ENCODE assay signal across 9 cellular contexts in genomic region chr10:14397069-14397468, GRCh38.
DNase-seq lines count a peak whose midpoint lies in the region; ATAC-seq and TF ChIP-seq lines count a peak whose summit lies in the region.
"Had no signal": no experiment of that assay in that cellular context is flagged by ENCODE, and none has a peak within 500 bp of the region (broad histone marks: within the 10 kb centered on the region; RNA-seq: fewer than 3 reads in every experiment).

No MANE protein-coding gene starts in this region.

- peaks cover 8% of the 10 kb centered on the region; the same call in 2 of the 3 replicates for H3K36me3 Mint-ChIP-seq in GM23338 (ENCODE audit: low read depth)

- peaks cover 12% of the 10 kb centered on the region; the same call in 2 of the 3 replicates for H3K9me3 Mint-ChIP-seq in GM23338

- H2AFZ ChIP-seq in GM23338, result peak overlapping the region; percentile 26; the same call in 1 of the 2 replicates

- H3K27me3 Mint-ChIP-seq in GM23338 (ENCODE audit: insufficient read depth, low read depth, poor library complexity), result peaks cover 1% of the 10 kb centered on the region

- no peak overlapping the region for H3K27ac Mint-ChIP-seq in GM23338

- no peak for TF ChIP-seq POLR2A in adrenal gland (IDR thresholded peaks at IDR 0.05)

- H3K9me2 ChIP-seq in GM23338 (ENCODE audit: insufficient read depth), result peaks cover 35% of the 10 kb centered on the region

- ATAC-seq in GM23338, result no peak
- ATAC-seq in left cardiac atrium, result peak; percentile 97 to 98
- no peak for ATAC-seq in GM18519 (IDR thresholded peaks at IDR 0.05; ENCODE audit: low FRiP score, unreplicated experiment)
- no peak for ATAC-seq in HG03521 (IDR thresholded peaks at IDR 0.05; ENCODE audit: unreplicated experiment)
- no peak for ATAC-seq in HG02981 (IDR thresholded peaks at IDR 0.05; ENCODE audit: unreplicated experiment)

- H3K4me3 ChIP-seq in GM23338, result no peak overlapping the region
- no peak overlapping the region for H3K4me3 ChIP-seq in adrenal gland

- no peak for TF ChIP-seq CTCF in GM23338 (conservative IDR thresholded peaks at IDR 0.05; ENCODE audit: low read depth in 2 of 2)
- no peak for TF ChIP-seq CTCF in adrenal gland (IDR thresholded peaks at IDR 0.05)

- no peaks in the 10 kb centered on the region for H3F3A ChIP-seq in GM23338 (replicated peaks; ENCODE audit: low read depth)

- no peaks in the 10 kb centered on the region for H3K9me3 ChIP-seq in adrenal gland (replicated peaks in 1 of 3)

- H3K27me3 ChIP-seq in GM23338 (ENCODE audit: insufficient read depth), result no peaks in the 10 kb centered on the region
- H3K27me3 ChIP-seq in adrenal gland, result no peaks in the 10 kb centered on the region

- H4K20me1 ChIP-seq in GM23338 (replicated peaks; ENCODE audit: insufficient read depth), result no peaks in the 10 kb centered on the region

- 62 to 82% (median 74%) methylated on average over 7 to 9 of the region's 9 CpGs for WGBS in adrenal gland, 4 donors

- no peak overlapping the region for H3K4me2 ChIP-seq in GM23338

- peak; percentile 29 for DNase-seq in GM23338 (ENCODE audit: low spot score)
- DNase-seq in adrenal gland, result peak in 6 of 7 donors; percentile 15 to 62 (median 18)
- peak; percentile 73 for DNase-seq in left cardiac atrium
- peak; percentile 19 for DNase-seq in pulmonary artery endothelial cell (ENCODE audit: low read depth, low spot score)
- DNase-seq in NCI-H146 (lab: John Stamatoyannopoulos, UW), result no peak

- no peaks in the 10 kb centered on the region for H3K79me2 ChIP-seq in GM23338 (replicated peaks; ENCODE audit: insufficient read depth)

- H3K27ac ChIP-seq in GM23338 (ENCODE audit: low read depth) (no peak overlapping the region), adrenal gland (no peak overlapping the region)
- H3K27ac ChIP-seq: VCaP had no signal

- H3K4me1 Mint-ChIP-seq in GM23338, result peaks cover 16% of the 10 kb centered on the region

- intact Hi-C loops in adrenal gland (cut with DNase I), result no loop called here
- intact Hi-C loops in left cardiac atrium (cut with DNase I), result no loop called here

- no peak overlapping the region for H3K4me3 Mint-ChIP-seq in GM23338

- H3K4me1 ChIP-seq in GM23338 (ENCODE audit: insufficient read depth), result no peaks in the 10 kb centered on the region; the same call in 1 of the 2 replicates
- no peaks in the 10 kb centered on the region for H3K4me1 ChIP-seq in adrenal gland (replicated peaks in 1 of 2)

- H3K36me3 ChIP-seq in GM23338 (ENCODE audit: insufficient read depth), result no peaks in the 10 kb centered on the region; the same call in 1 of the 2 replicates
- H3K36me3 ChIP-seq in adrenal gland (replicated peaks in 1 of 2), result no peaks in the 10 kb centered on the region

TF ChIP-seq in GM23338, 12 proteins besides CTCF, POLR2A, EP300 and RAD21:
- no peak for TF ChIP-seq ZNF114 (CRISPR knock-in tag; IDR thresholded peaks at IDR 0.05)
- TF ChIP-seq NANOG (IDR thresholded peaks at IDR 0.05; ENCODE audit: borderline replicate concordance), result no peak
- TF ChIP-seq EZH2 (IDR thresholded peaks at IDR 0.05; ENCODE audit: low read depth, unreplicated experiment), result no peak
- TF ChIP-seq STAT1 (IDR thresholded peaks at IDR 0.05; ENCODE audit: unreplicated experiment), result no peak

Comparison
In these comparisons a context has a peak if more than half of its experiments do, and no peak if none do; other contexts are left out.
1. ATAC-seq: peak in left cardiac atrium (2 of 2); none in GM23338 (single experiment), GM18519 (single experiment), HG03521 (single experiment) and HG02981 (single experiment).